Comparison of ENCODE assay signal across 8 cellular contexts in the genomic region with DNA sequence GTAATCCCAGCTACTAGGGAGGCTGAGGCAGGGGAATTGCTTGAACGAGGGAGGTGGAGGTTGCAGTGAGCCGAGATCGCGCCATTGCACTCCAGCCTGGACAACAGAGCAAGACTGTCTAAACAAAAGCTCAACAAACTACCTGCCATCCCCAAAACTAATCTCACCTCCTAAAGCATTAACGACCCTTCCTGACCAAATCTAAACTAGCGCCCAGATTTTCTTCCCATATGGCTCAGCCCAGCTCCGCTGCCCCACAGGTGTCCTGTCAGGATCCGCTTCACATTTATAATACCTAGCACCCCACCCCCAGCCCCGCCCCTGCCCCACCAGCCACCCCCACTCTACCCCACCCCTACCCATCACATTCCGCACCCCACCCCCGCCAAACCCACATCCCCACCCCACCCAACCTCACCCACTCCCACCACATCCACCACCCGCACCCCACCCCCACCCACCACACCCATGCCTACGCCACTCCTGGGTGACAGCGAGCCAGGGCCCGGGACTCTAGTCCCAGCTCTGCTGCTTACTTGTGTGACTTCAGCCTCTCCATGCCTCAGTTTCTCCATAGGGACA. TPM values are rescaled to one million over a fixed set of nuclear protein-coding genes. Genes with fewer than 3 reads are reported as not detected.
DNase-seq lines count a peak whose midpoint lies in the region; ATAC-seq and TF ChIP-seq lines count a peak whose summit lies in the region.

No MANE protein-coding gene starts in this region.

- POLR2A ChIA-PET in A673 (lab: Charles Lee; ENCODE audit: low non-redundant PET) = no interaction called here

- H3K4me3 ChIP-seq in A673 (ENCODE audit: low read depth, low read length, poor library complexity, severe bottlenecking) (peak overlapping the region; percentile 87), HUES48 (ENCODE audit: low read depth, low read length) (peak overlapping the region; percentile 83), smooth muscle cell (peak overlapping the region; percentile 97)

- peak overlapping the region; percentile 92 for H2AFZ ChIP-seq in smooth muscle cell (ENCODE audit: low read depth)

- TF ChIP-seq CTCF in A673 (conservative IDR thresholded peaks at IDR 0.05; ENCODE audit: low read depth, low read length) (no peak), smooth muscle cell (IDR thresholded peaks at IDR 0.05; ENCODE audit: borderline replicate concordance, insufficient read depth, poor library complexity, severe bottlenecking) (no peak)

- 46% methylated on average over 9 of the region's 15 CpGs for WGBS in smooth muscle cell (ENCODE audit: low lambda C conversion rate)

- intact Hi-C loops in A673 (cut with micrococcal nuclease; ENCODE audit: unreplicated experiment) (no loop called here), left cardiac atrium (cut with DNase I) (no loop called here)

- H3K9me3 ChIP-seq in A673 (ENCODE audit: low read depth, low read length, poor library complexity, severe bottlenecking) = no peaks in the 10 kb centered on the region
- H3K9me3 ChIP-seq in HUES48 (ENCODE audit: control insufficient read depth, insufficient read depth, low read length) = no peaks in the 10 kb centered on the region
- no peaks in the 10 kb centered on the region for H3K9me3 ChIP-seq in smooth muscle cell (replicated peaks; ENCODE audit: low read depth)

- no peak overlapping the region for H3K9ac ChIP-seq in HUES48 (ENCODE audit: low read depth, low read length)
- peak overlapping the region; percentile 94 for H3K9ac ChIP-seq in smooth muscle cell (ENCODE audit: low read depth)

- H3K27ac ChIP-seq in A673 (ENCODE audit: low read depth, low read length, poor library complexity, severe bottlenecking) (peak overlapping the region; percentile 94), HUES48 (ENCODE audit: low read depth, low read length) (peak overlapping the region; percentile 12), smooth muscle cell (ENCODE audit: low read depth) (peak overlapping the region; percentile 78)

- peaks cover 18% of the 10 kb centered on the region for H4K20me1 ChIP-seq in smooth muscle cell (ENCODE audit: low read depth)

- CTCF ChIA-PET in A673 (lab: Charles Lee) = interaction anchor here (0.5 to 0.9 kb wide), 3 partner anchors 12 to 246 kb away, joined by 3 read pairs; no protein-coding TSS in a partner anchor

- ATAC-seq in GM19328 (IDR thresholded peaks at IDR 0.05; ENCODE audit: unreplicated experiment) = peak; percentile 19
- peak; percentile 11 to 16 for ATAC-seq in left cardiac atrium

- H3K36me3 ChIP-seq in A673 (ENCODE audit: insufficient read depth, low read length, poor library complexity, severe bottlenecking) (no peaks in the 10 kb centered on the region), HUES48 (ENCODE audit: control insufficient read depth, insufficient read depth, low read length) (no peaks in the 10 kb centered on the region), smooth muscle cell (ENCODE audit: low read depth) (no peaks in the 10 kb centered on the region)

- H3K4me2 ChIP-seq in smooth muscle cell = peak overlapping the region; percentile 100

- peaks cover 48% of the 10 kb centered on the region for H3K79me2 ChIP-seq in smooth muscle cell (ENCODE audit: low read depth)

- H3K27me3 ChIP-seq in A673 (replicated peaks; ENCODE audit: insufficient read depth, low read depth, low read length, poor library complexity) (no peaks in the 10 kb centered on the region), HUES48 (ENCODE audit: control insufficient read depth, insufficient read depth, low read length) (no peaks in the 10 kb centered on the region), smooth muscle cell (ENCODE audit: low read depth) (no peaks in the 10 kb centered on the region)

- no TSS peak for BruUV-seq in A673 (replicated peaks; lab: Mats Ljungman, UMichigan)

- DNase-seq in A673 (ENCODE audit: low spot score) = no peak
- peak; percentile 49 for DNase-seq in activated T-helper 1 cell treated with Interleukin-2 at 50 U/mL for 16 hours (ENCODE audit: low read depth)
- DNase-seq in left cardiac atrium = no peak
- DNase-seq in smooth muscle cell (lab: John Stamatoyannopoulos, UW; ENCODE audit: unreplicated experiment) = no peak
- no peak for DNase-seq in NCI-H1105 treated with DMSO at 0.1 percent for 48 hours (lab: John Stamatoyannopoulos, UW)
- no peak for DNase-seq in NCI-H1436 treated with DMSO at 0.1 percent for 48 hours (lab: John Stamatoyannopoulos, UW)

- H3K4me1 ChIP-seq in A673 (ENCODE audit: insufficient read depth, low read length, poor library complexity, severe bottlenecking) = peaks cover 8% of the 10 kb centered on the region
- H3K4me1 ChIP-seq in HUES48 (ENCODE audit: control insufficient read depth, insufficient read depth, low read length) = peaks cover 9% of the 10 kb centered on the region
- H3K4me1 ChIP-seq in smooth muscle cell (ENCODE audit: low read depth) = peaks cover 11% of the 10 kb centered on the region

- H3F3A ChIP-seq in smooth muscle cell (ENCODE audit: low read depth) = no peaks in the 10 kb centered on the region

RNA-seq across cellular contexts. Expression of a gene that starts 0.6 kb away (rescaled TPM):
- total RNA-seq in A673 (2021) (26.8 and 28.6 TPM in 2 replicates), left cardiac atrium (10 to 100 TPM; 48.2 to 52.0 TPM), smooth muscle cell (22.7 and 29.7 TPM in 2 replicates)
- polyA plus RNA-seq in smooth muscle cell = 30.0 TPM in 2 replicates

RNA-seq across cellular contexts. Expression of a gene that starts 49.2 kb away (rescaled TPM):
- total RNA-seq in A673 (2021) = not detected in 2 replicates
- 10 to 100 TPM; 28.1 to 32.8 TPM for total RNA-seq in left cardiac atrium
- total RNA-seq in smooth muscle cell = 2.2 and 2.3 TPM in 2 replicates
- polyA plus RNA-seq in smooth muscle cell = 4.0 and 6.9 TPM in 2 replicates

Comparison
In these comparisons a context has a peak if more than half of its experiments do, and no peak if none do; other contexts are left out.
1. H3K27ac ChIP-seq: peak in every context shown above with its lines; median percentile 94 in A673; 78 in smooth muscle cell; 12 in HUES48.